In the genomic region with DNA sequence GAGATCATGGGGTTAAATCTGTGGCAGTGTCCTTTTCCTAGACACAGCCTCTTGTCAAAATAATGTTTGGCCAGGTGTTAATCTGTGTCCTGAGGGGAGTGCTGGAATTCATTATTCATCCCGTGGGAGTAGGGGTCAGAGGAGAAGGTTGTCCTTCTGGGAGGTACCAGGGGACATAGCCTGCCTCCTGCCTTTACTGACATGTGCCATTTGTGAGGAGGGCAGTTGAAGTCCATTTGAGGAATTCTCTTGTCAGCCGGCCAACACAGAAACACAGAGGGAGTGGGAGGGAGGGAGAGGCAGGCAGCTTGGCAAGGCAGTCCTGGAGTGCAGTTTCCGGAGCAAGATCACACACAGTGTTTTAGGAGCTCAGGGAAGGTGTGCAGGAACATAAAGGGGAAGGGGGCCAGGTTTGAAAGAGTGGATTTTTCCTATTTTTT, we compare ENCODE assay signal across 11 cellular contexts.
DNase-seq lines count a peak whose midpoint lies in the region; ATAC-seq, FAIRE-seq and TF ChIP-seq lines count a peak whose summit lies in the region.
"Had no signal": no experiment of that assay in that cellular context is flagged by ENCODE, and none has a peak within 500 bp of the region (broad histone marks: within the 10 kb centered on the region; RNA-seq: fewer than 3 reads in every experiment).

No MANE protein-coding gene starts in this region.

- TF ChIP-seq CTCF in VCaP (conservative IDR thresholded peaks at IDR 0.05) (no peak), left ventricle myocardium inferior (IDR thresholded peaks at IDR 0.05; ENCODE audit: borderline replicate concordance) (no peak), pancreas (IDR thresholded peaks at IDR 0.05) (no peak)

- H3K27ac ChIP-seq in BLaER1 (no peak overlapping the region), VCaP (peak overlapping the region; percentile 81), left ventricle myocardium inferior (replicated peaks) (peak overlapping the region; percentile 49), pancreas (no peak overlapping the region)

- peaks cover 93% of the 10 kb centered on the region for H4K20me1 ChIP-seq in BLaER1

- ATAC-seq in pancreas (peak in 3 of 4 donors; percentile 43 to 66 (median 59)), HG02678 (IDR thresholded peaks at IDR 0.05; ENCODE audit: unreplicated experiment) (no peak), GM19452 (IDR thresholded peaks at IDR 0.05; ENCODE audit: unreplicated experiment) (no peak)
- ATAC-seq: activated T-cell treated with anti-CD3 and anti-CD28 coated beads, Interleukin-2, amount 50 U/mL, for 72 hours had no signal

- H3K36me3 ChIP-seq in BLaER1 (no peaks in the 10 kb centered on the region), left ventricle myocardium inferior (no peaks in the 10 kb centered on the region), pancreas (no peaks in the 10 kb centered on the region)

- no peaks in the 10 kb centered on the region for H3K9me3 ChIP-seq in BLaER1
- H3K9me3 ChIP-seq in left ventricle myocardium inferior (replicated peaks): no peaks in the 10 kb centered on the region
- H3K9me3 ChIP-seq in pancreas: no peaks in the 10 kb centered on the region

- H3K4me2 ChIP-seq in BLaER1: peak overlapping the region; percentile 23; the same call in 1 of the 2 replicates

- intact Hi-C loops in left ventricle myocardium inferior (cut with micrococcal nuclease): no loop called here
- intact Hi-C loops in pancreas (cut with DNase I): no loop called here

- 18 to 27% methylated on average over 3 of the region's 3 CpGs for WGBS in pancreas, 2 donors

- DNase-seq in left ventricle myocardium inferior (peak; percentile 51), pancreas (peak in 1 of 6 donors; percentile 17), DMS53 treated with DMSO at 0.1 percent for 48 hours (lab: John Stamatoyannopoulos, UW; ENCODE audit: unreplicated experiment) (no peak)
- no peak for DNase-seq in activated T-cell treated with anti-CD3 and anti-CD28 coated beads, Interleukin-2, amount 50 U/mL, for 1 hour
- DNase-seq: activated CD4-positive, CD25-positive, alpha-beta regulatory T cell; activated T-cell treated with anti-CD3 and anti-CD28 coated beads, Interleukin-2, amount 50 U/mL, for 72 hours; NCI-H510A had no signal

- H3K9ac ChIP-seq in BLaER1: no peak overlapping the region

- H3K27me3 ChIP-seq in BLaER1 (no peaks in the 10 kb centered on the region), left ventricle myocardium inferior (ENCODE audit: low read depth) (no peaks in the 10 kb centered on the region), pancreas (no peaks in the 10 kb centered on the region)

- FAIRE-seq in pancreas (lab: Jason Lieb, UNC): no peak

- H3K4me3 ChIP-seq in BLaER1: no peak overlapping the region
- H3K4me3 ChIP-seq in left ventricle myocardium inferior: peak overlapping the region; percentile 63
- H3K4me3 ChIP-seq in pancreas: peak overlapping the region in 1 of 4 donors; percentile 7

- H3K4me1 ChIP-seq in BLaER1 (peaks cover 49% of the 10 kb centered on the region), left ventricle myocardium inferior (peaks cover 50% of the 10 kb centered on the region), pancreas (peaks cover 0 to 8% (median 0%) of the 10 kb centered on the region in 3 donors)

Comparison
In these comparisons a context has a peak if more than half of its experiments do, and no peak if none do; other contexts are left out.
1. H3K27ac ChIP-seq: peak in VCaP (single experiment) and left ventricle myocardium inferior (single experiment); none in BLaER1 (single experiment) and pancreas (0 of 4).
2. ATAC-seq: peak in pancreas (3 of 4); none in HG02678 (single experiment) and GM19452 (single experiment).